In the genomic region with DNA sequence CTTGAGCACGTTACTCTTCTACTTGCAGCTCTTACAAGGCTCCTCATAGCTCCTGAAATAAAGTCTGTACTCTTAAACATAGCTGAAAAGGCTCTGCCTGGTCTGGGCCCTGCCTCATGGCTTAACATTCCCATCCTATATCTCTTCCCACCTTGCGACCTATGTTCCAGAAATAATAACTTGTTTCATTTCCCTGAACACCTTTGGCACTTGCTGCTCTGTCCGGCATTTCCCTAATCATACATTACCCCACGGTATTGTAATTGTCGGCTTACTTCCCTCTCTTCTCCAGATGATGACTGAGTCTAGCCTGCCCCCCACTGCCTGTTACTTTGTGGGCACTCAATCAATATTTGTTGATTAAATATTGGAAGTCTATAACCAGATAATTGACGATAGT, we compare ENCODE assay signal across 26 cellular contexts. TPM values are rescaled to one million over a fixed set of nuclear protein-coding genes. Genes with fewer than 3 reads are reported as not detected.
A peak's percentile ranks its signal among the peaks of the same experiment; 100 is the strongest.
DNase-seq lines count a peak whose midpoint lies in the region; ATAC-seq and TF ChIP-seq lines count a peak whose summit lies in the region.
"Had no signal": no experiment of that assay in that cellular context is flagged by ENCODE, and none has a peak within 500 bp of the region (broad histone marks: within the 10 kb centered on the region; RNA-seq: fewer than 3 reads in every experiment).

No MANE protein-coding gene starts in this region.

- H2AFZ ChIP-seq in GM23338, result no peak overlapping the region

- H3K36me3 ChIP-seq in GM23338 (ENCODE audit: insufficient read depth) (no peaks in the 10 kb centered on the region), rectal smooth muscle tissue (ENCODE audit: control insufficient read depth, insufficient read depth, low read length) (no peaks in the 10 kb centered on the region)
- H3K36me3 ChIP-seq: BLaER1 treated with 17β-estradiol and CSF1 and Interleukin-3, amounts not matched to agents 10 nM and 100 nM; ovary; tibial nerve had no signal

- H3K9me2 ChIP-seq in GM23338 (ENCODE audit: insufficient read depth), result no peaks in the 10 kb centered on the region

- peaks cover 18% of the 10 kb centered on the region for H3K27me3 Mint-ChIP-seq in GM23338 (ENCODE audit: insufficient read depth, low read depth, poor library complexity)
- H3K27me3 Mint-ChIP-seq: activated naive CD8-positive, alpha-beta T cell treated with anti-CD3 and anti-CD28 coated beads, Interleukin-2, amount 50 U/mL, for 24 hours; natural killer cell treated with Interleukin-12 subunit alpha and Interleukin-12 subunit beta and Interleukin-15 and Interleukin-18, amount 100 ng/mL, for 72 hours; T-helper 17 cell had no signal

- H3K4me2 ChIP-seq in GM23338, result no peak overlapping the region

- peaks cover 21% of the 10 kb centered on the region for H3K4me1 ChIP-seq in GM23338 (ENCODE audit: insufficient read depth)
- H3K4me1 ChIP-seq in rectal smooth muscle tissue (ENCODE audit: control insufficient read depth, insufficient read depth, low read length), result no peaks in the 10 kb centered on the region
- H3K4me1 ChIP-seq: left ventricle myocardium inferior, tibial nerve had no signal

- H3K27ac ChIP-seq in GM23338 (ENCODE audit: low read depth) (0 out of 2 replicates have a peak overlapping the region, but pooled peaks have one; percentile 39), VCaP (peak overlapping the region; percentile 90), rectal smooth muscle tissue (ENCODE audit: low read depth, low read length) (no peak overlapping the region)
- H3K27ac ChIP-seq: BLaER1 treated with 17β-estradiol and CSF1 and Interleukin-3, amounts not matched to agents 10 nM and 100 nM; dorsolateral prefrontal cortex; left ventricle myocardium inferior; ovary; tibial nerve had no signal

- no peak overlapping the region for H3K27ac Mint-ChIP-seq in GM23338
- H3K27ac Mint-ChIP-seq: activated naive CD8-positive, alpha-beta T cell treated with anti-CD3 and anti-CD28 coated beads, Interleukin-2, amount 50 U/mL, for 24 hours had no signal

- H3K4me3 ChIP-seq in GM23338, result no peak overlapping the region
- peak overlapping the region; percentile 9 for H3K4me3 ChIP-seq in rectal smooth muscle tissue (ENCODE audit: low read length)
- H3K4me3 ChIP-seq: BLaER1 treated with 17β-estradiol and CSF1 and Interleukin-3, amounts not matched to agents 10 nM and 100 nM; dorsolateral prefrontal cortex; left ventricle myocardium inferior; ovary; tibial nerve had no signal

- no peaks in the 10 kb centered on the region for H3K36me3 Mint-ChIP-seq in GM23338 (ENCODE audit: low read depth)
- H3K36me3 Mint-ChIP-seq: natural killer cell treated with Interleukin-12 subunit alpha and Interleukin-12 subunit beta and Interleukin-15 and Interleukin-18, amount 100 ng/mL, for 72 hours had no signal

- no peaks in the 10 kb centered on the region for H4K20me1 ChIP-seq in GM23338 (replicated peaks; ENCODE audit: insufficient read depth)
- H4K20me1 ChIP-seq: BLaER1 treated with 17β-estradiol and CSF1 and Interleukin-3, amounts not matched to agents 10 nM and 100 nM had no signal

- no peaks in the 10 kb centered on the region for H3K79me2 ChIP-seq in GM23338 (replicated peaks; ENCODE audit: insufficient read depth)

- H3K4me1 Mint-ChIP-seq in GM23338, result peaks cover 35% of the 10 kb centered on the region

- no peak overlapping the region for H3K4me3 Mint-ChIP-seq in GM23338
- H3K4me3 Mint-ChIP-seq: activated naive CD8-positive, alpha-beta T cell treated with anti-CD3 and anti-CD28 coated beads, Interleukin-2, amount 50 U/mL, for 24 hours; natural killer cell treated with Interleukin-12 subunit alpha and Interleukin-12 subunit beta and Interleukin-15 and Interleukin-18, amount 100 ng/mL, for 72 hours; T-helper 17 cell had no signal

- no peaks in the 10 kb centered on the region for H3K27me3 ChIP-seq in GM23338 (ENCODE audit: insufficient read depth)
- H3K27me3 ChIP-seq in rectal smooth muscle tissue (ENCODE audit: control insufficient read depth, insufficient read depth, low read length), result no peaks in the 10 kb centered on the region
- H3K27me3 ChIP-seq: BLaER1 treated with 17β-estradiol and CSF1 and Interleukin-3, amounts not matched to agents 10 nM and 100 nM; dorsolateral prefrontal cortex; ovary; tibial nerve had no signal

- H3K9me3 Mint-ChIP-seq in GM23338, result no peaks in the 10 kb centered on the region
- H3K9me3 Mint-ChIP-seq: activated naive CD8-positive, alpha-beta T cell treated with anti-CD3 and anti-CD28 coated beads, Interleukin-2, amount 50 U/mL, for 24 hours; natural killer cell treated with Interleukin-12 subunit alpha and Interleukin-12 subunit beta and Interleukin-15 and Interleukin-18, amount 100 ng/mL, for 72 hours had no signal

- TF ChIP-seq CTCF in GM23338 (conservative IDR thresholded peaks at IDR 0.05; ENCODE audit: low read depth in 2 of 2) (no peak), VCaP (conservative IDR thresholded peaks at IDR 0.05) (no peak)

- no peak for DNase-seq in GM23338 (ENCODE audit: low spot score)
- DNase-seq in islet precursor cell, result peak; percentile 27
- DNase-seq in NCI-H2107 treated with DMSO at 0.1 percent for 48 hours (lab: John Stamatoyannopoulos, UW; ENCODE audit: unreplicated experiment), result no peak
- DNase-seq in NCI-H187 treated with DMSO at 0.1 percent for 48 hours (lab: John Stamatoyannopoulos, UW), result no peak
- DNase-seq: activated CD8-positive, alpha-beta memory T cell treated with anti-CD3 and anti-CD28 coated beads for 24 hours; activated gamma-delta T cell treated with Interleukin-2 at 50 U/mL for 16 hours; activated naive CD8-positive, alpha-beta T cell treated with anti-CD3 and anti-CD28 coated beads, Interleukin-2, amount 50 U/mL, for 24 hours; caudate nucleus; DMS79; dorsolateral prefrontal cortex; GF-D8; Karpas-422; left ventricle myocardium inferior; NCI-H1694 treated with DMSO at 0.1 percent for 48 hours; NCI-H526 treated with DMSO at 0.1 percent for 48 hours; ovary; stimulated activated CD4-positive, alpha-beta T cell treated with anti-CD3 and anti-CD28 coated beads, Interleukin-2, amount 100 ng/mL, for 24 hours; T-helper 17 cell had no signal

- H3F3A ChIP-seq in GM23338 (replicated peaks; ENCODE audit: low read depth), result no peaks in the 10 kb centered on the region

- ATAC-seq in GM23338 (no peak), HG02970 (IDR thresholded peaks at IDR 0.05; ENCODE audit: low FRiP score, unreplicated experiment) (no peak), GM19035 (IDR thresholded peaks at IDR 0.05; ENCODE audit: unreplicated experiment) (no peak)
- ATAC-seq: activated naive CD8-positive, alpha-beta T cell treated with anti-CD3 and anti-CD28 coated beads, Interleukin-2, amount 50 U/mL, for 24 hours; natural killer cell treated with Interleukin-12 subunit alpha and Interleukin-12 subunit beta and Interleukin-15 and Interleukin-18, amount 100 ng/mL, for 72 hours; T-helper 17 cell had no signal

- H3K9ac ChIP-seq in rectal smooth muscle tissue (ENCODE audit: low read length), result no peak overlapping the region
- H3K9ac ChIP-seq: BLaER1 treated with 17β-estradiol and CSF1 and Interleukin-3, amounts not matched to agents 10 nM and 100 nM had no signal

TF ChIP-seq in GM23338, 12 proteins besides CTCF, POLR2A, EP300 and RAD21:
- TF ChIP-seq ZNF331 (CRISPR knock-in tag; IDR thresholded peaks at IDR 0.05; ENCODE audit: low read depth) (no peak), JUNB (IDR thresholded peaks at IDR 0.05; ENCODE audit: unreplicated experiment) (no peak), POLR2AphosphoS5 (IDR thresholded peaks at IDR 0.05; ENCODE audit: low read depth) (no peak), EZH2 (IDR thresholded peaks at IDR 0.05; ENCODE audit: low read depth, unreplicated experiment) (no peak), CREB1 (CRISPR knock-in tag; IDR thresholded peaks at IDR 0.05; ENCODE audit: low read depth) (no peak)

RNA-seq across cellular contexts. Expression of gene SUPT4H1, which starts 23.2 kb away (rescaled TPM):
- total RNA-seq in GM23338 (2014; rRNA removed; shearing (Covaris generic)), result 82.2 and 87.0 TPM in 2 replicates
- polyA plus RNA-seq in GM23338 (2016; fragmentation: Nextera tagmentation; extraction: Ambion mirVana), result 73.9 and 83.7 TPM in 2 replicates

RNA-seq across cellular contexts. Expression of gene RNF43, which starts 42.1 kb away (rescaled TPM):
- 0.62 and 2.2 TPM in 2 replicates for total RNA-seq in GM23338 (2014; rRNA removed; shearing (Covaris generic))
- polyA plus RNA-seq in GM23338 (2016; fragmentation: Nextera tagmentation; extraction: Ambion mirVana), result 0.58 and 0.66 TPM in 2 replicates

RNA-seq across cellular contexts. Expression of gene TSPOAP1, which starts 46.6 kb away (rescaled TPM):
- 11.8 and 12.9 TPM in 2 replicates for total RNA-seq in GM23338 (2014; rRNA removed; shearing (Covaris generic))
- 6.3 and 7.3 TPM in 2 replicates for polyA plus RNA-seq in GM23338 (2016; fragmentation: Nextera tagmentation; extraction: Ambion mirVana)
- total RNA-seq: SK-MEL-5 had no signal
